Comparison of ENCODE assay signal across 8 cellular contexts in genomic region chr11:33857924-33858323, GRCh38. TPM values are rescaled to one million over a fixed set of nuclear protein-coding genes. Genes with fewer than 3 reads are reported as not detected.
DNase-seq lines count a peak whose midpoint lies in the region; ATAC-seq and TF ChIP-seq lines count a peak whose summit lies in the region.

No MANE protein-coding gene starts in this region.

- H3K4me3 ChIP-seq in GM12864 (ENCODE audit: low read depth, low read length): no peak overlapping the region

- TF ChIP-seq CTCF in GM12864 (IDR thresholded peaks at IDR 0.05; ENCODE audit: low read depth, low read length, missing control alignments): peak; percentile 87

- peak; percentile 49 for DNase-seq in GM12864 (ENCODE audit: low read depth)
- peak; percentile 40 to 73 for DNase-seq in NCI-H524 (lab: John Stamatoyannopoulos, UW)
- DNase-seq in activated CD4-positive, alpha-beta T cell treated with anti-CD3 and anti-CD28 coated beads, Interleukin-2, amount 50 U/mL, for 1 hour: peak; percentile 71
- DNase-seq in dermis blood vessel endothelial cell: peak; percentile 91
- peak; percentile 77 to 88 for DNase-seq in lung microvascular endothelial cell (ENCODE audit: low read depth in 2 of 2)
- DNase-seq in stimulated activated CD8-positive, alpha-beta memory T cell treated with anti-CD3 and anti-CD28 coated beads, Interleukin-15, amount 100 ng/mL, for 1 hour (ENCODE audit: low read depth): peak; percentile 56

- peak; percentile 74 for ATAC-seq in HG03342 (IDR thresholded peaks at IDR 0.05; ENCODE audit: unreplicated experiment)
- ATAC-seq in GM21737 (IDR thresholded peaks at IDR 0.05; ENCODE audit: unreplicated experiment): no peak

RNA-seq across cellular contexts. Expression of gene LMO2, which starts 34.0 kb away (rescaled TPM):
- total RNA-seq in dermis blood vessel endothelial cell: 107 and 149 TPM in 2 replicates
- total RNA-seq in lung microvascular endothelial cell: 57.8 and 78.4 TPM in 2 replicates
